In the genomic region with DNA sequence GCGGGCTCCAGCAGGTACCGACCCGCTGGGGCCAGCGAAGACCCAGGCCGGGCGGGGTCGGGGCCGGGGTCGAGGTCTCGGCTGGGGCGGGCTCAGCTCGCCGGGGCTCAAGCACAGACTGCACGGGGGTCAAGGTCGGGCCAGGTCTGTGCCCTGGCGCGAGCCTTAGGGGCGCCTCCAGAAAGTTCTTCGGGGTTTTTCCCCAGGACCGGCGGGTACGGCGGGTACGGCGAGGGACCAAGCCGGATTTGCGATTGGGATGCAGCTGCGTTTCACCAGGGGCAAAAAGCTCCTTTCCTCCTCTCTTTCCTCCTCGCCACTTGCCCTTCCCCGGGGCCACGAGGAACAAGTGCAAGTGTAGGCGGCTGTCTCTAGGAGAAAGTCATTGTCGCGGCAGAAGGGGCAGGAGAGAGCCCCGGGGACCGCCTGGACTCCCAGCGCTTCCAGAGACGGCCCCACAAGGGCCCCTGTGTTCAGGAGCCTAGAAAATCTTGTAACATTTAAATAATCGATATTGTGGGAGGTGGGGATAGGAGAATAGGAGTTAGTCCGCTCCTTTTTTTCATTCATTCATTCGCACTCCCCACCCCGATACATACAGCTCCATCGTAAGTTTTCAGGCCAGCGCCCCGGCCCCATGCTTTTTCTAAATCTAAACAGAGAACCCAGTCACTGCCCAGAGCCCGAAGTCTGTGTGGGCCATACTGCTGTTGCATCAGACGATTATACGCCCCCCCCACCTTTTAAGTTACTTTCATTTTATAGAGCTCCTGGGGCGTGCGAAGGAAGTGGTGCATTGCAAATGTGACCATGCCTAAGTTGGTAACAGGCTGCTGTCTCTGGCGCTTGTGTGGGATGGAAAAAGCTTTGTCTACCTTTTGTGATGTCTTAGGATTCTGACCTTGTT, we compare ENCODE assay signal across 8 cellular contexts. TPM values are rescaled to one million over a fixed set of nuclear protein-coding genes. Genes with fewer than 3 reads are reported as not detected.
DNase-seq lines count a peak whose midpoint lies in the region; ATAC-seq and TF ChIP-seq lines count a peak whose summit lies in the region.

No MANE protein-coding gene starts in this region.

- H3K18ac ChIP-seq in trophoblast cell (ENCODE audit: low read length), result no peak overlapping the region

- H2AFZ ChIP-seq in PC-9 (no peak overlapping the region), trophoblast cell (ENCODE audit: insufficient read depth, low read length, poor library complexity) (peak overlapping the region; percentile 33)

- intact Hi-C loops in PC-9 (cut with micrococcal nuclease; ENCODE audit: unreplicated experiment), result loop anchor here (1.0 to 5.0 kb wide), 3 partner anchors 9 to 152 kb away; no protein-coding TSS in a partner anchor
- intact Hi-C loops in aorta (cut with DNase I), result no loop called here

- H3K14ac ChIP-seq in trophoblast cell (ENCODE audit: low read length), result no peak overlapping the region

- H4K91ac ChIP-seq in trophoblast cell (ENCODE audit: low read depth, low read length), result no peak overlapping the region

- POLR2A ChIA-PET in PC-9 (lab: Charles Lee; ENCODE audit: unreplicated experiment), result interaction anchor here (0.5 to 0.9 kb wide), 4 partner anchors 17 to 88 kb away, joined by 3 to 8 read pairs (median 6); no protein-coding TSS in a partner anchor

- peak overlapping the region; percentile 96 for H3K27ac ChIP-seq in HUES6 (ENCODE audit: low read depth, low read length)
- H3K27ac ChIP-seq in PC-9, result peak overlapping the region; percentile 92
- H3K27ac ChIP-seq in trophoblast cell (ENCODE audit: low read depth, low read length), result no peak overlapping the region
- H3K27ac ChIP-seq in aorta (ENCODE audit: low read depth in 1 of 2, low read length in 2 of 2), result no peak overlapping the region

- H3K9ac ChIP-seq in HUES6 (ENCODE audit: low read length), result peak overlapping the region; percentile 93
- no peak overlapping the region for H3K9ac ChIP-seq in trophoblast cell (ENCODE audit: low read length)

- no peak overlapping the region for H2BK120ac ChIP-seq in trophoblast cell (ENCODE audit: insufficient read depth, low read length, poor library complexity)

- no peak overlapping the region for H3K4ac ChIP-seq in trophoblast cell (ENCODE audit: low read depth, low read length)

- ATAC-seq in GM21367 (IDR thresholded peaks at IDR 0.05; ENCODE audit: unreplicated experiment), result peak; percentile 29
- no peak for ATAC-seq in aorta (ENCODE audit: low FRiP score)

- H3K79me2 ChIP-seq in PC-9 (ENCODE audit: low read depth) (peaks cover 65% of the 10 kb centered on the region), trophoblast cell (ENCODE audit: control insufficient read depth, insufficient read depth, low read length, poor library complexity) (no peaks in the 10 kb centered on the region)

- peak overlapping the region; percentile 91 for H3K4me3 ChIP-seq in HUES6 (ENCODE audit: low read depth, low read length)
- H3K4me3 ChIP-seq in PC-9, result peak overlapping the region; percentile 90
- peak overlapping the region; percentile 77 for H3K4me3 ChIP-seq in trophoblast cell (ENCODE audit: low read depth, low read length)
- H3K4me3 ChIP-seq in aorta (ENCODE audit: low read length in 2 of 2), result peak overlapping the region; percentile 19 to 39

- no CpG with 5 or more reads among the region's 51 CpGs for WGBS in trophoblast cell (ENCODE audit: extremely low coverage, insufficient coverage, insufficient read length)
- 3% methylated on average over 40 to 51 of the region's 51 CpGs for WGBS in aorta, 2 donors

- peak; percentile 89 for DNase-seq in DMS 273 (lab: John Stamatoyannopoulos, UW; ENCODE audit: unreplicated experiment)
- DNase-seq in PC-9, result peak in 1 of 2 experiments; percentile 67
- DNase-seq in activated T-helper 1 cell treated with Interleukin-2 at 50 U/mL for 16 hours (ENCODE audit: low read depth), result peak; percentile 31
- peak; percentile 15 for DNase-seq in foreskin melanocyte
- peak in 1 of 2 donors; percentile 25 for DNase-seq in trophoblast cell
- DNase-seq in aorta, result peak; percentile 57 to 75

- H3K4me2 ChIP-seq in PC-9 (peak overlapping the region; percentile 89), trophoblast cell (ENCODE audit: low read length) (peak overlapping the region; percentile 88)

- TSS peak; percentile 40 for BruUV-seq in PC-9 (replicated peaks; lab: Mats Ljungman, UMichigan)

- no peak overlapping the region for H4K12ac ChIP-seq in trophoblast cell (ENCODE audit: low read depth, low read length)

- H3K9me3 ChIP-seq in HUES6 (ENCODE audit: control insufficient read depth, insufficient read depth, low read depth, low read length) (no peaks in the 10 kb centered on the region), PC-9 (ENCODE audit: insufficient read depth, low read depth) (no peaks in the 10 kb centered on the region), trophoblast cell (ENCODE audit: insufficient read depth, low read depth, low read length) (no peaks in the 10 kb centered on the region), aorta (ENCODE audit: control insufficient read depth, low read length) (no peaks in the 10 kb centered on the region)

- H4K20me1 ChIP-seq in PC-9 (ENCODE audit: insufficient read depth), result peaks cover 16% of the 10 kb centered on the region

- H2AK5ac ChIP-seq in trophoblast cell (ENCODE audit: low read length), result no peak overlapping the region

- no peak overlapping the region for H2BK12ac ChIP-seq in trophoblast cell (ENCODE audit: low read length)

- H3K79me1 ChIP-seq in trophoblast cell (ENCODE audit: low read length), result peaks cover 5% of the 10 kb centered on the region

- CTCF ChIA-PET in PC-9 (lab: Charles Lee), result interaction anchor here (0.5 kb wide), 1 partner anchor 23 kb away, joined by 3 read pairs; no protein-coding TSS in a partner anchor

- H3K23ac ChIP-seq in trophoblast cell (ENCODE audit: low read length), result no peak overlapping the region

- H2BK5ac ChIP-seq in trophoblast cell (ENCODE audit: low read depth, low read length, poor library complexity), result no peak overlapping the region

- H3K36me3 ChIP-seq in HUES6 (ENCODE audit: control insufficient read depth, insufficient read depth, low read length) (peaks cover 30% of the 10 kb centered on the region), PC-9 (ENCODE audit: low read depth) (peaks cover 29% of the 10 kb centered on the region), trophoblast cell (ENCODE audit: control insufficient read depth in 1 of 2, insufficient read depth in 2 of 2, low read length in 2 of 2) (no peaks in the 10 kb centered on the region), aorta (ENCODE audit: control insufficient read depth in 1 of 2, insufficient read depth in 2 of 2, low read length in 1 of 2) (no peaks in the 10 kb centered on the region)

- H3K9me2 ChIP-seq in PC-9 (ENCODE audit: insufficient read depth), result no peaks in the 10 kb centered on the region

- H4K8ac ChIP-seq in trophoblast cell (ENCODE audit: low read depth, low read length), result peak overlapping the region; percentile 22

- H3K4me1 ChIP-seq in HUES6 (ENCODE audit: control insufficient read depth, insufficient read depth, low read length) (peaks cover 38% of the 10 kb centered on the region), PC-9 (replicated peaks; ENCODE audit: insufficient read depth) (peaks cover 51% of the 10 kb centered on the region), trophoblast cell (ENCODE audit: control insufficient read depth in 1 of 2, insufficient read depth in 2 of 2, low read length in 2 of 2) (peaks cover 5 to 8% of the 10 kb centered on the region in 2 experiments), aorta (ENCODE audit: control insufficient read depth in 1 of 2, insufficient read depth in 2 of 2, low read length in 2 of 2) (no peaks in the 10 kb centered on the region)

- TF ChIP-seq CTCF in PC-9 (conservative IDR thresholded peaks at IDR 0.05), result no peak

- peaks cover 61% of the 10 kb centered on the region for H3F3A ChIP-seq in PC-9 (ENCODE audit: insufficient read depth, low read depth)

- no peaks in the 10 kb centered on the region; the same call in 1 of the 2 replicates for H3K27me3 ChIP-seq in HUES6 (ENCODE audit: control insufficient read depth, insufficient read depth, low read length)
- H3K27me3 ChIP-seq in PC-9 (ENCODE audit: insufficient read depth, low read depth), result no peaks in the 10 kb centered on the region
- H3K27me3 ChIP-seq in trophoblast cell (ENCODE audit: insufficient read depth, low read length), result peaks cover 3% of the 10 kb centered on the region
- H3K27me3 ChIP-seq in aorta (ENCODE audit: control insufficient read depth in 1 of 2, insufficient read depth in 2 of 2, low read length in 1 of 2), result peaks cover 0 to 3% of the 10 kb centered on the region in 2 donors

RNA-seq across cellular contexts. Expression of gene PMAIP1, which starts 0.7 kb away (rescaled TPM):
- total RNA-seq in PC-9 (2021), result 16.5 and 17.0 TPM in 2 replicates
- polyA plus RNA-seq in trophoblast cell (2013), result 10.2 and 10.3 TPM in 2 replicates
- total RNA-seq in aorta, result 1 to 10 TPM in 1 of 2 donors, under 1 TPM in 1; 0.24 to 1.3 TPM
- 1 to 10 TPM in 1 of 2 donors, under 1 TPM in 1; 0.20 to 1.0 TPM for polyA plus RNA-seq in aorta

Comparison
In these comparisons a context has a peak if more than half of its experiments do, and no peak if none do; other contexts are left out.
1. H3K27ac ChIP-seq: peak in HUES6 (single experiment) and PC-9 (single experiment); none in trophoblast cell (single experiment) and aorta (0 of 2).
2. H3K4me3 ChIP-seq: peak in every context shown above with its lines; median percentile 91 in HUES6; 90 in PC-9; 77 in trophoblast cell; 29 in aorta.